ENCODE assay signal across 12 cellular contexts in the genomic region with DNA sequence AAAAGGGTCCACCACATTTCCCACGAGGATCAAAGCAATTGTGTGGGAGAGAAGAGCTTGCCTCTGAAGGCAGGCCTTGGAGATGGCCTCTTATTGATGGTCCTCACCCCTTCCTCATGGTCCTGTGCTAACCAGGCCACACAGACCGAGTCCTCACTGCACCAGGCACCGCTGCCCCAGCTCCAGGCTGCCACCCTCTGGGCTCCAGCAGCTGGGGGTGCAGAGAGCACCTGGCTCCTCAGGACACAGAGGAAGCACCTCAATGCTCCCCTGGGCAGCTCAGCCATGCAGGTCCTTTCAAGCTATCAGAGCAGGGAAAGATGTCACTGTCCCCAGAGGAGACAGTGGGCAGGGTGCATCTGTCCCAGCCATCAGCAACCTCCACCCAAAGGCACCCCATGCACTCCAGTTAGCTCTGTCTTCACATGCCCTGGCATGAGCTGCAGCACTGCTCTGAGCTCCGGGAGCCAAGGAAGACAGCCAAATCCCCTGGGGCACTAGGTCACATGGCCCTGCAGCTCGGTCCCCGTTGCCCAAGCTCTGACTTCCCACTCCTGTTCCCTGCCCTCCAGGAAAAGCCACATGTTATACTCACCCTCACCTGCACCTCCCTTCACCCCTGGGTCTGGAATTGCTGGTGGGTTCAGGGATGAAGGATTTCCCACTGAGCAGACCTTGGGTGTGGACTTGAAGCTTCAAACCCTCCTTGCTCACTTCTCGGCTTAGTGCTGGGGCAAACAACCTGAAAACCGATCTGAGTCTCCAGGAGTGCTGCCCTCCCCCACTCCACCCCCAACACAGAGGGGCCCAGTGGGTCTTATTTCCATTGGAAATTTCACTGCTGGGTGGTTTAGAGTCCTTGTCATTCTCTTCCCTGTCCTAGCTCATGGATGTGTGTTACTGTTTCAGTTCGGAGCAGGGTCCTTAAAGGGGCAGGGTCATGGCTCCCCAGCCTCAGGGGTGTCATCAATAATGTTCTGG. TPM values are rescaled to one million over a fixed set of nuclear protein-coding genes. Genes with fewer than 3 reads are reported as not detected.
DNase-seq lines count a peak whose midpoint lies in the region; ATAC-seq and TF ChIP-seq lines count a peak whose summit lies in the region.
"Had no signal": no experiment of that assay in that cellular context is flagged by ENCODE, and none has a peak within 500 bp of the region (broad histone marks: within the 10 kb centered on the region; RNA-seq: fewer than 3 reads in every experiment).

No MANE protein-coding gene starts in this region.

- ATAC-seq in activated B cell treated with CpG ODN at 0.5 μM for 24 hours (ENCODE audit: low read depth) (peak; percentile 34), GM21737 (IDR thresholded peaks at IDR 0.05; ENCODE audit: unreplicated experiment) (no peak), HG02973 (IDR thresholded peaks at IDR 0.05; ENCODE audit: unreplicated experiment) (no peak)

- H3K9me3 Mint-ChIP-seq in activated naive CD4-positive, alpha-beta T cell treated with anti-CD3 and anti-CD28 coated beads, Interleukin-2, amount 10 ng/mL, durations not matched to agents 7 days and 5 days: no peaks in the 10 kb centered on the region
- no peaks in the 10 kb centered on the region for H3K9me3 Mint-ChIP-seq in activated naive CD4-positive, alpha-beta T cell treated with anti-CD3 and anti-CD28 coated beads for 36 hours
- no peaks in the 10 kb centered on the region for H3K9me3 Mint-ChIP-seq in activated B cell treated with CpG ODN at 0.5 μM for 24 hours
- H3K9me3 Mint-ChIP-seq: activated CD4-positive, alpha-beta T cell treated with anti-CD3 and anti-CD28 coated beads, Interleukin-2, amount 10 ng/mL, durations not matched to agents 24 days and 14 days; CD14-positive monocyte had no signal

- no peaks in the 10 kb centered on the region for H3K36me3 Mint-ChIP-seq in activated naive CD4-positive, alpha-beta T cell treated with anti-CD3 and anti-CD28 coated beads, Interleukin-2, amount 10 ng/mL, durations not matched to agents 7 days and 5 days
- no peaks in the 10 kb centered on the region for H3K36me3 Mint-ChIP-seq in activated naive CD4-positive, alpha-beta T cell treated with anti-CD3 and anti-CD28 coated beads for 36 hours (ENCODE audit: low read depth)
- no peaks in the 10 kb centered on the region for H3K36me3 Mint-ChIP-seq in activated B cell treated with CpG ODN at 0.5 μM for 24 hours (ENCODE audit: low read depth)
- H3K36me3 Mint-ChIP-seq: CD14-positive monocyte had no signal

- CTCF ChIA-PET in activated naive CD4-positive, alpha-beta T cell treated with anti-CD3 and anti-CD28 coated beads, Interleukin-2, amount 10 ng/mL, durations not matched to agents 7 days and 5 days (lab: Charles Lee): interaction anchor here (0.9 to 1.2 kb wide), 2 partner anchors 28 to 172 kb away, joined by 3 read pairs; no protein-coding TSS in a partner anchor
- CTCF ChIA-PET in activated naive CD4-positive, alpha-beta T cell treated with anti-CD3 and anti-CD28 coated beads for 36 hours (lab: Charles Lee): interaction anchor here (1.1 kb wide), 1 partner anchor 172 kb away, joined by 6 read pairs; no protein-coding TSS in a partner anchor
- CTCF ChIA-PET in activated B cell treated with CpG ODN at 0.5 μM for 24 hours (lab: Charles Lee): interaction anchor here (1.2 kb wide), 1 partner anchor 31 kb away, joined by 3 read pairs; no protein-coding TSS in a partner anchor

- no peaks in the 10 kb centered on the region for H3K4me1 Mint-ChIP-seq in activated naive CD4-positive, alpha-beta T cell treated with anti-CD3 and anti-CD28 coated beads, Interleukin-2, amount 10 ng/mL, durations not matched to agents 7 days and 5 days
- no peaks in the 10 kb centered on the region for H3K4me1 Mint-ChIP-seq in activated naive CD4-positive, alpha-beta T cell treated with anti-CD3 and anti-CD28 coated beads for 36 hours (ENCODE audit: low read depth)
- H3K4me1 Mint-ChIP-seq in activated B cell treated with CpG ODN at 0.5 μM for 24 hours: peaks cover 11% of the 10 kb centered on the region
- H3K4me1 Mint-ChIP-seq: CD14-positive monocyte had no signal

- TF ChIP-seq CTCF in activated B cell treated with CpG ODN at 0.5 μM for 24 hours (IDR thresholded peaks at IDR 0.05): no peak

- peaks cover 42% of the 10 kb centered on the region for H3K27me3 Mint-ChIP-seq in activated naive CD4-positive, alpha-beta T cell treated with anti-CD3 and anti-CD28 coated beads, Interleukin-2, amount 10 ng/mL, durations not matched to agents 7 days and 5 days
- no peaks in the 10 kb centered on the region for H3K27me3 Mint-ChIP-seq in activated naive CD4-positive, alpha-beta T cell treated with anti-CD3 and anti-CD28 coated beads for 36 hours (ENCODE audit: low read depth)
- peaks cover 19% of the 10 kb centered on the region for H3K27me3 Mint-ChIP-seq in activated B cell treated with CpG ODN at 0.5 μM for 24 hours

- POLR2A ChIA-PET in activated B cell treated with CpG ODN at 0.5 μM for 24 hours (lab: Charles Lee): no interaction called here

- intact Hi-C loops in activated naive CD4-positive, alpha-beta T cell treated with anti-CD3 and anti-CD28 coated beads for 36 hours (cut with micrococcal nuclease): no loop called here
- intact Hi-C loops in activated B cell treated with CpG ODN at 0.5 μM for 24 hours (cut with micrococcal nuclease): no loop called here

- H3K4me3 Mint-ChIP-seq in activated naive CD4-positive, alpha-beta T cell treated with anti-CD3 and anti-CD28 coated beads, Interleukin-2, amount 10 ng/mL, durations not matched to agents 7 days and 5 days: no peak overlapping the region
- no peak overlapping the region for H3K4me3 Mint-ChIP-seq in activated naive CD4-positive, alpha-beta T cell treated with anti-CD3 and anti-CD28 coated beads for 36 hours
- H3K4me3 Mint-ChIP-seq in activated B cell treated with CpG ODN at 0.5 μM for 24 hours: no peak overlapping the region
- H3K4me3 Mint-ChIP-seq: activated CD4-positive, alpha-beta T cell treated with anti-CD3 and anti-CD28 coated beads, Interleukin-2, amount 10 ng/mL, durations not matched to agents 24 days and 14 days; CD14-positive monocyte had no signal

- DNase-seq in activated naive CD4-positive, alpha-beta T cell treated with anti-CD3 and anti-CD28 coated beads, Interleukin-2, amount 10 ng/mL, durations not matched to agents 7 days and 5 days: no peak
- DNase-seq in activated naive CD4-positive, alpha-beta T cell treated with anti-CD3 and anti-CD28 coated beads for 36 hours: no peak
- no peak for DNase-seq in activated B cell treated with CpG ODN at 0.5 μM for 24 hours
- peak; percentile 11 for DNase-seq in iPS-NIHi7 (ENCODE audit: extremely low spot score)
- no peak for DNase-seq in GF-D8 (lab: John Stamatoyannopoulos, UW)
- DNase-seq in cerebellum (ENCODE audit: low spot score): no peak
- DNase-seq: activated CD4-positive, alpha-beta T cell treated with anti-CD3 and anti-CD28 coated beads, Interleukin-2, amount 10 ng/mL, durations not matched to agents 24 days and 14 days; kidney glomerular epithelial cell had no signal

- H3K27ac Mint-ChIP-seq in activated naive CD4-positive, alpha-beta T cell treated with anti-CD3 and anti-CD28 coated beads, Interleukin-2, amount 10 ng/mL, durations not matched to agents 7 days and 5 days: peak overlapping the region; percentile 12
- no peak overlapping the region for H3K27ac Mint-ChIP-seq in activated naive CD4-positive, alpha-beta T cell treated with anti-CD3 and anti-CD28 coated beads for 36 hours
- no peak overlapping the region for H3K27ac Mint-ChIP-seq in activated B cell treated with CpG ODN at 0.5 μM for 24 hours
- H3K27ac Mint-ChIP-seq: activated CD4-positive, alpha-beta T cell treated with anti-CD3 and anti-CD28 coated beads, Interleukin-2, amount 10 ng/mL, durations not matched to agents 24 days and 14 days; CD14-positive monocyte had no signal

RNA-seq across cellular contexts. Expression of a gene that starts 32.6 kb away (rescaled TPM):
- 1 to 10 TPM; 5.1 TPM for total RNA-seq in activated naive CD4-positive, alpha-beta T cell treated with anti-CD3 and anti-CD28 coated beads for 36 hours
- total RNA-seq in activated B cell treated with CpG ODN at 0.5 μM for 24 hours (1.6 and 1.8 TPM in 2 replicates), cerebellum (3.2 TPM)

RNA-seq across cellular contexts. Expression of a gene that starts 40.4 kb away (rescaled TPM):
- 1 to 10 TPM; 1.2 to 1.5 TPM for total RNA-seq in activated naive CD4-positive, alpha-beta T cell treated with anti-CD3 and anti-CD28 coated beads for 36 hours
- total RNA-seq in activated B cell treated with CpG ODN at 0.5 μM for 24 hours (0.39 and 0.44 TPM in 2 replicates), cerebellum (0.82 TPM)
- total RNA-seq: activated CD4-positive, alpha-beta T cell treated with anti-CD3 and anti-CD28 coated beads, Interleukin-2, amount 10 ng/mL, durations not matched to agents 24 days and 14 days had no signal

RNA-seq across cellular contexts. Expression of a gene that starts 48.5 kb away (rescaled TPM):
- total RNA-seq in activated naive CD4-positive, alpha-beta T cell treated with anti-CD3 and anti-CD28 coated beads for 36 hours: not detected
- total RNA-seq in activated B cell treated with CpG ODN at 0.5 μM for 24 hours: not detected in 2 replicates
- total RNA-seq in cerebellum: not detected
- total RNA-seq: activated CD4-positive, alpha-beta T cell treated with anti-CD3 and anti-CD28 coated beads, Interleukin-2, amount 10 ng/mL, durations not matched to agents 24 days and 14 days; endothelial cell of umbilical vein had no signal

RNA-seq across cellular contexts. Expression of a gene that starts 56.8 kb away (rescaled TPM):
- total RNA-seq in activated naive CD4-positive, alpha-beta T cell treated with anti-CD3 and anti-CD28 coated beads for 36 hours: not detected
- total RNA-seq in activated B cell treated with CpG ODN at 0.5 μM for 24 hours: not detected in 2 replicates
- 0.45 TPM for total RNA-seq in cerebellum
- total RNA-seq: activated CD4-positive, alpha-beta T cell treated with anti-CD3 and anti-CD28 coated beads, Interleukin-2, amount 10 ng/mL, durations not matched to agents 24 days and 14 days; endothelial cell of umbilical vein had no signal
